ENCODE assay signal across 8 cellular contexts in genomic region chr9:111599092-111599947, GRCh38.
A peak's percentile ranks its signal among the peaks of the same experiment; 100 is the strongest.
DNase-seq lines count a peak whose midpoint lies in the region; ATAC-seq and TF ChIP-seq lines count a peak whose summit lies in the region.

PTGR1 (minus strand) TSS chr9:111599647; CDS start chr9:111597422, 2,225 bp downstream.

- H3K79me2 ChIP-seq in SU-DHL-6 (ENCODE audit: insufficient read depth, low read length): no peaks in the 10 kb centered on the region

- peak within 1 kb of the TSS; percentile 56 for H3K4me2 ChIP-seq in SU-DHL-6 (ENCODE audit: low read depth, low read length, poor library complexity, severe bottlenecking)

- DNase-seq in ELF-1 (ENCODE audit: low read depth, low spot score) (peak; percentile 80), HS-27A (ENCODE audit: low read depth) (peak; percentile 56), caudate nucleus (lab: John Stamatoyannopoulos, UW) (peak in 58 of 61 donors; percentile 11 to 82 (median 56)), retina (peak; percentile 94)

- no peaks in the 10 kb centered on the region for H3F3A ChIP-seq in SU-DHL-6 (ENCODE audit: insufficient read depth)

- no peak within 1 kb of the TSS for H3K27ac ChIP-seq in SU-DHL-6 (ENCODE audit: low read depth, low read length)
- H3K27ac ChIP-seq in caudate nucleus (ENCODE audit: low read depth, low read length): peak within 1 kb of the TSS; percentile 6

- H2AFZ ChIP-seq in SU-DHL-6 (ENCODE audit: low read depth, low read length, severe bottlenecking): no peak within 1 kb of the TSS

- no peaks in the 10 kb centered on the region for H3K9me2 ChIP-seq in SU-DHL-6 (replicated peaks; ENCODE audit: insufficient read depth, low read length)

- H3K27me3 ChIP-seq in SU-DHL-6 (ENCODE audit: low read length): no peaks in the 10 kb centered on the region

- no peak for TF ChIP-seq CTCF in SU-DHL-6 (IDR thresholded peaks at IDR 0.05; ENCODE audit: insufficient read depth, low read length, poor library complexity, severe bottlenecking)

- H3K9ac ChIP-seq in SU-DHL-6 (ENCODE audit: low read length): no peak within 1 kb of the TSS

- no peaks in the 10 kb centered on the region for H3K36me3 ChIP-seq in SU-DHL-6 (ENCODE audit: low read length)

- H3K9me3 ChIP-seq in SU-DHL-6 (ENCODE audit: insufficient read depth, low read length) (no peaks in the 10 kb centered on the region), iPS-18c (ENCODE audit: control insufficient read depth, insufficient read depth, low read length) (no peaks in the 10 kb centered on the region)

- no peak for ATAC-seq in GM21576 (IDR thresholded peaks at IDR 0.05; ENCODE audit: unreplicated experiment)
- ATAC-seq in HG02973 (IDR thresholded peaks at IDR 0.05; ENCODE audit: unreplicated experiment): no peak

- H4K20me1 ChIP-seq in SU-DHL-6 (ENCODE audit: low read depth, low read length): no peaks in the 10 kb centered on the region

- H3K4me3 ChIP-seq in SU-DHL-6 (ENCODE audit: insufficient read depth, low read length, poor library complexity, severe bottlenecking) (no peak within 1 kb of the TSS), iPS-18c (ENCODE audit: insufficient read depth, low read depth, low read length) (peak within 1 kb of the TSS; percentile 77)
